In the genomic region with DNA sequence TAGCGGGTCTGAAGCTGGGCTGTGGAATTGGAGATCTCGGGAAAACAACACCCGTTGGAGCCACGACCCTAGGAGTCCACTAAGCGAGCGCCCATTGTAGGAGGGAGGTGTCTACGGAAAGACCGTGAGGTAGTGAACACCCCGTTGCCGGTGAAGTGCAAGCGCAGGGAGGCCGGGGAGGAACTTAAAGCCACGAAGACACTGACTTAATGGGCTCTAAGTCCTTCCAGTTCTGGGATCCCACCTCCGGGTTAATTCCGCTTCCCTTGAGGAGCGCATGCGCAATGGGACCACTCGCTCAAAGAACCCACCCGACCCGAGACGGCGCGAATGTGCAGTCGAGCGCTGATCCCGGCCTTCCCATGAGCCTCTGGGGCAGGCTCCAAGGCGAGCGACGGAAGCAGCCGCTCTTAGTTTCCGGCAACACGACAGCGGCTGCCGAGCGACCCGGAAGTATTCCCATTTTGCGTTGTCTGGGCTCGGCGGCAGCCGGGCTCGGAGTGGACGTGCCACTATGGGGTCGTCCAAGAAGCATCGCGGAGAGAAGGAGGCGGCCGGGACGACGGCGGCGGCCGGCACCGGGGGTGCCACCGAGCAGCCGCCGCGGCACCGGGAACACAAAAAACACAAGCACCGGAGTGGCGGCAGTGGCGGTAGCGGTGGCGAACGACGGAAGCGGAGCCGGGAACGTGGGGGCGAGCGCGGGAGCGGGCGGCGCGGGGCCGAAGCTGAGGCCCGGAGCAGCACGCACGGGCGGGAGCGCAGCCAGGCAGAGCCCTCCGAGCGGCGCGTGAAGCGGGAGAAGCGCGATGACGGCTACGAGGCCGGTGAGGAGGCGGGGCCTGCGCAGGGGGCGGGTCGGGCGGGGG, we compare ENCODE assay signal across 8 cellular contexts. TPM values are rescaled to one million over a fixed set of nuclear protein-coding genes. Genes with fewer than 3 reads are reported as not detected.
DNase-seq lines count a peak whose midpoint lies in the region; ATAC-seq and TF ChIP-seq lines count a peak whose summit lies in the region.

SART1 (plus strand) TSS at position 468 of the 869 bp plus-strand sequence; CDS start at position 515, 47 bp downstream.

- intact Hi-C loops in sciatic nerve (cut with DNase I): no loop called here

- DNase-seq in A172 (ENCODE audit: low spot score): peak; percentile 92
- DNase-seq in NCI-H2171 (lab: John Stamatoyannopoulos, UW): peak; percentile 98
- DNase-seq in UCSD-AML1 (lab: John Stamatoyannopoulos, UW; ENCODE audit: unreplicated experiment): peak; percentile 98
- DNase-seq in iPS DF 19.7 (ENCODE audit: low read depth, low spot score): peak; percentile 89
- DNase-seq in sciatic nerve (ENCODE audit: low spot score): peak; percentile 98

- H3K27ac Mint-ChIP-seq in brain: peak within 1 kb of the TSS; percentile 91 to 99 (median 98)

- peaks cover 0 to 4% (median 0%) of the 10 kb centered on the region in 5 experiments for H3K9me3 Mint-ChIP-seq in brain

- peaks cover 12% of the 10 kb centered on the region for H3K27me3 Mint-ChIP-seq in brain

- H3K4me1 Mint-ChIP-seq in brain: peaks cover 29% of the 10 kb centered on the region

- H3K36me3 Mint-ChIP-seq in brain: peaks cover 38% of the 10 kb centered on the region

- H3K4me3 Mint-ChIP-seq in brain: peak within 1 kb of the TSS; percentile 86 to 99 (median 95)

- no peak for TF ChIP-seq CTCF in brain (conservative IDR thresholded peaks at IDR 0.05)

- peak; percentile 72 for ATAC-seq in GM18858 (IDR thresholded peaks at IDR 0.05; ENCODE audit: unreplicated experiment)
- ATAC-seq in HG03097 (IDR thresholded peaks at IDR 0.05; ENCODE audit: low FRiP score, unreplicated experiment): peak; percentile 84
- ATAC-seq in sciatic nerve: peak; percentile 99

RNA-seq across cellular contexts. Expression of gene SART1, which starts in this region (rescaled TPM):
- 35.8 and 54.8 TPM in 2 replicates for total RNA-seq in A172 (2014; rRNA removed; shearing (Covaris generic))
- polyA plus RNA-seq in brain (ENCODE audit: insufficient read depth, low read depth, low replicate concordance): 85.7 TPM
- total RNA-seq in sciatic nerve: 51.0 TPM

Comparison
In these comparisons a context has a peak if more than half of its experiments do, and no peak if none do; other contexts are left out.
1. Peak in every context shown above with its lines: DNase-seq and ATAC-seq.